In genomic region chr15:48384616-48385015, GRCh38 we compare ENCODE assay signal across 31 cellular contexts. TPM values are rescaled to one million over a fixed set of nuclear protein-coding genes. Genes with fewer than 3 reads are reported as not detected.
A peak's percentile ranks its signal among the peaks of the same experiment; 100 is the strongest.
DNase-seq lines count a peak whose midpoint lies in the region; ATAC-seq, FAIRE-seq and TF ChIP-seq lines count a peak whose summit lies in the region.
"Had no signal": no experiment of that assay in that cellular context is flagged by ENCODE, and none has a peak within 500 bp of the region (broad histone marks: within the 10 kb centered on the region; RNA-seq: fewer than 3 reads in every experiment).

No MANE protein-coding gene starts in this region.

- H3K27ac Mint-ChIP-seq in astrocyte (ENCODE audit: unreplicated experiment), result no peak overlapping the region
- no peak overlapping the region for H3K27ac Mint-ChIP-seq in natural killer cell treated with Interleukin-12 subunit alpha and Interleukin-12 subunit beta and Interleukin-15 and Interleukin-18, amount 100 ng/mL, for 72 hours
- no peak overlapping the region for H3K27ac Mint-ChIP-seq in T-helper 2 cell treated with Interferon-gamma antibody and Interleukin-4, amounts not matched to agents 5 μg/mL and 100 μg/mL, for 36 hours
- H3K27ac Mint-ChIP-seq: activated CD4-positive, alpha-beta T cell treated with anti-CD3 and anti-CD28 coated beads, Interleukin-2, amount 10 ng/mL, durations not matched to agents 7 days and 5 days; activated CD8-positive, alpha-beta memory T cell treated with anti-CD3 and anti-CD28 coated beads, Interleukin-2, amount 10 ng/mL, durations not matched to agents 7 days and 5 days; activated T-cell treated with anti-CD3 and anti-CD28 coated beads, Interleukin-2, amount 50 U/mL, for 72 hours; CD4-positive, alpha-beta memory T cell; GM23338; naive thymus-derived CD4-positive, alpha-beta T cell; stimulated activated naive CD8-positive, alpha-beta T cell treated with anti-CD3 and anti-CD28 coated beads, Interleukin-15, amount 100 ng/mL, for 72 hours had no signal

- no peak for TF ChIP-seq CTCF in SK-N-SH (IDR thresholded peaks at IDR 0.05)
- TF ChIP-seq CTCF in astrocyte (IDR thresholded peaks at IDR 0.05; ENCODE audit: insufficient read depth, low read depth, low read length), result no peak
- no peak for TF ChIP-seq CTCF in fibroblast of lung (conservative IDR thresholded peaks at IDR 0.05 in 1 of 2, IDR thresholded peaks at IDR 0.05 in 1 of 2; ENCODE audit: low read depth in 1 of 2, low read length in 2 of 2)

- peaks cover 0 to 26% of the 10 kb centered on the region in 2 experiments for H3K4me1 ChIP-seq in SK-N-SH (ENCODE audit: control insufficient read depth in 1 of 2, insufficient read depth in 2 of 2, low read depth in 1 of 2, low read length in 1 of 2)
- H3K4me1 ChIP-seq in astrocyte (ENCODE audit: insufficient read depth, low read length), result peaks cover 29% of the 10 kb centered on the region
- H3K4me1 ChIP-seq in fibroblast of lung (ENCODE audit: control insufficient read depth, extremely low read depth, insufficient read depth, low read length), result peaks cover 12% of the 10 kb centered on the region
- H3K4me1 ChIP-seq: colonic mucosa had no signal

- FAIRE-seq in astrocyte (lab: Jason Lieb, UNC), result no peak
- FAIRE-seq: GM12892 had no signal

- H3K4me3 Mint-ChIP-seq in astrocyte (ENCODE audit: unreplicated experiment), result no peak overlapping the region
- H3K4me3 Mint-ChIP-seq in natural killer cell treated with Interleukin-12 subunit alpha and Interleukin-12 subunit beta and Interleukin-15 and Interleukin-18, amount 100 ng/mL, for 72 hours, result no peak overlapping the region
- H3K4me3 Mint-ChIP-seq in T-helper 2 cell treated with Interferon-gamma antibody and Interleukin-4, amounts not matched to agents 5 μg/mL and 100 μg/mL, for 36 hours, result no peak overlapping the region
- H3K4me3 Mint-ChIP-seq: activated CD4-positive, alpha-beta T cell treated with anti-CD3 and anti-CD28 coated beads, Interleukin-2, amount 10 ng/mL, durations not matched to agents 7 days and 5 days; activated CD8-positive, alpha-beta memory T cell treated with anti-CD3 and anti-CD28 coated beads, Interleukin-2, amount 10 ng/mL, durations not matched to agents 7 days and 5 days; activated T-cell treated with anti-CD3 and anti-CD28 coated beads, Interleukin-2, amount 50 U/mL, for 72 hours; CD4-positive, alpha-beta memory T cell; GM23338; naive thymus-derived CD4-positive, alpha-beta T cell; stimulated activated naive CD8-positive, alpha-beta T cell treated with anti-CD3 and anti-CD28 coated beads, Interleukin-15, amount 100 ng/mL, for 72 hours had no signal

- no peaks in the 10 kb centered on the region for H4K20me1 ChIP-seq in SK-N-SH (ENCODE audit: insufficient read depth)
- no peaks in the 10 kb centered on the region for H4K20me1 ChIP-seq in astrocyte (ENCODE audit: insufficient read depth, low read length)
- H4K20me1 ChIP-seq in fibroblast of lung (ENCODE audit: control insufficient read depth, extremely low read depth, insufficient read depth, low read length), result no peaks in the 10 kb centered on the region

- no peaks in the 10 kb centered on the region for H3K9me3 ChIP-seq in SK-N-SH
- H3K9me3 ChIP-seq in astrocyte (ENCODE audit: insufficient read depth, low read depth, low read length), result no peaks in the 10 kb centered on the region
- H3K9me3 ChIP-seq in fibroblast of lung (ENCODE audit: control insufficient read depth, insufficient read depth, low read depth, low read length), result no peaks in the 10 kb centered on the region
- H3K9me3 ChIP-seq: colonic mucosa, MG63, tibial nerve had no signal

- CTCF ChIA-PET in SK-N-SH (lab: Yijun Ruan, JAX), result interaction anchor here (1.0 kb wide), 1 partner anchor 16 kb away, joined by 3 read pairs; no protein-coding TSS in a partner anchor

- H3K4me1 Mint-ChIP-seq in astrocyte (ENCODE audit: low read depth, unreplicated experiment), result peaks cover 25% of the 10 kb centered on the region
- H3K4me1 Mint-ChIP-seq in natural killer cell treated with Interleukin-12 subunit alpha and Interleukin-12 subunit beta and Interleukin-15 and Interleukin-18, amount 100 ng/mL, for 72 hours (ENCODE audit: low read depth in 2 of 2), result no peaks in the 10 kb centered on the region
- H3K4me1 Mint-ChIP-seq in T-helper 2 cell treated with Interferon-gamma antibody and Interleukin-4, amounts not matched to agents 5 μg/mL and 100 μg/mL, for 36 hours (ENCODE audit: low read depth), result no peaks in the 10 kb centered on the region
- H3K4me1 Mint-ChIP-seq: activated CD4-positive, alpha-beta T cell treated with anti-CD3 and anti-CD28 coated beads, Interleukin-2, amount 10 ng/mL, durations not matched to agents 7 days and 5 days; CD4-positive, alpha-beta memory T cell; naive thymus-derived CD4-positive, alpha-beta T cell; stimulated activated naive CD8-positive, alpha-beta T cell treated with anti-CD3 and anti-CD28 coated beads, Interleukin-15, amount 100 ng/mL, for 72 hours had no signal

- H3K4me2 ChIP-seq in SK-N-SH (peak overlapping the region; percentile 32; the same call in 1 of the 2 replicates), astrocyte (ENCODE audit: low read length) (peak overlapping the region; percentile 32), fibroblast of lung (ENCODE audit: extremely low read depth, insufficient read depth, low read length) (peak overlapping the region; percentile 46)
- H3K4me2 ChIP-seq: GM23338 had no signal

- 90% methylated on average over 3 of the region's 3 CpGs for WGBS in SK-N-SH (ENCODE audit: low lambda C conversion rate)

- H3K79me2 ChIP-seq in SK-N-SH (ENCODE audit: insufficient read depth) (no peaks in the 10 kb centered on the region), astrocyte (ENCODE audit: insufficient read depth, low read length) (no peaks in the 10 kb centered on the region), fibroblast of lung (ENCODE audit: control insufficient read depth, insufficient read depth, low read length) (no peaks in the 10 kb centered on the region)

- TF ChIP-seq EP300 in SK-N-SH (IDR thresholded peaks at IDR 0.05; ENCODE audit: borderline replicate concordance in 1 of 2, low read depth in 1 of 2, low read length in 1 of 2), result no peak

- H3K9me2 ChIP-seq in SK-N-SH, result no peaks in the 10 kb centered on the region

- peak overlapping the region; percentile 68 to 99 for H3K27ac ChIP-seq in SK-N-SH (ENCODE audit: low read depth in 2 of 2, low read length in 1 of 2)
- H3K27ac ChIP-seq in astrocyte (ENCODE audit: low read depth, low read length), result peak overlapping the region; percentile 73
- peak overlapping the region; percentile 62 for H3K27ac ChIP-seq in fibroblast of lung (ENCODE audit: insufficient read depth, low read length)
- H3K27ac ChIP-seq in skin epidermis, result peak overlapping the region in 16 of 21 experiments; percentile 1 to 84 (median 28)
- H3K27ac ChIP-seq: 22Rv1, colonic mucosa, WERI-Rb-1 had no signal

- POLR2A ChIA-PET in SK-N-SH (lab: Yijun Ruan, JAX), result interaction anchor here (0.6 kb wide), 1 partner anchor 10 kb away, joined by 3 read pairs; no protein-coding TSS in a partner anchor

- TF ChIP-seq RAD21 in SK-N-SH (IDR thresholded peaks at IDR 0.05; ENCODE audit: low read length), result no peak

- no peaks in the 10 kb centered on the region for H3K36me3 ChIP-seq in SK-N-SH (replicated peaks in 1 of 2; ENCODE audit: control insufficient read depth in 1 of 2, insufficient read depth in 2 of 2, low read length in 1 of 2)
- H3K36me3 ChIP-seq in astrocyte (ENCODE audit: insufficient read depth, low read length), result no peaks in the 10 kb centered on the region
- no peaks in the 10 kb centered on the region for H3K36me3 ChIP-seq in fibroblast of lung (ENCODE audit: control insufficient read depth, insufficient read depth, low read length)
- H3K36me3 ChIP-seq: colonic mucosa, MG63, tibial nerve, WERI-Rb-1 had no signal

- no peaks in the 10 kb centered on the region for H3K9me3 Mint-ChIP-seq in astrocyte (ENCODE audit: unreplicated experiment)
- no peaks in the 10 kb centered on the region for H3K9me3 Mint-ChIP-seq in natural killer cell treated with Interleukin-12 subunit alpha and Interleukin-12 subunit beta and Interleukin-15 and Interleukin-18, amount 100 ng/mL, for 72 hours
- H3K9me3 Mint-ChIP-seq in T-helper 2 cell treated with Interferon-gamma antibody and Interleukin-4, amounts not matched to agents 5 μg/mL and 100 μg/mL, for 36 hours, result no peaks in the 10 kb centered on the region
- H3K9me3 Mint-ChIP-seq: activated CD4-positive, alpha-beta T cell treated with anti-CD3 and anti-CD28 coated beads, Interleukin-2, amount 10 ng/mL, durations not matched to agents 7 days and 5 days; activated T-cell treated with anti-CD3 and anti-CD28 coated beads, Interleukin-2, amount 50 U/mL, for 72 hours; CD4-positive, alpha-beta memory T cell; GM23338; stimulated activated naive CD8-positive, alpha-beta T cell treated with anti-CD3 and anti-CD28 coated beads, Interleukin-15, amount 100 ng/mL, for 72 hours had no signal

- H3K9ac ChIP-seq in SK-N-SH (peak overlapping the region; percentile 48; the same call in 1 of the 2 replicates), astrocyte (ENCODE audit: low read length) (peak overlapping the region; percentile 7), fibroblast of lung (ENCODE audit: insufficient read depth, low read length) (no peak overlapping the region)

- H3F3A ChIP-seq in SK-N-SH (replicated peaks; ENCODE audit: insufficient read depth), result peaks cover 39% of the 10 kb centered on the region

- H3K4me3 ChIP-seq in SK-N-SH (ENCODE audit: low read depth in 2 of 2, low read length in 1 of 2) (no peak overlapping the region), astrocyte (ENCODE audit: insufficient read depth, low read depth, low read length) (no peak overlapping the region), fibroblast of lung (replicated peaks in 1 of 4; ENCODE audit: control extremely low read depth in 1 of 4, insufficient read depth in 1 of 4, low read depth in 3 of 4, low read length in 4 of 4) (no peak overlapping the region), skin epidermis (no peak overlapping the region)
- H3K4me3 ChIP-seq: colonic mucosa, GM23338, MG63, tibial nerve had no signal

- H2AFZ ChIP-seq in SK-N-SH (ENCODE audit: low read depth) (no peak overlapping the region), astrocyte (ENCODE audit: low read depth, low read length) (no peak overlapping the region), fibroblast of lung (ENCODE audit: low read length) (no peak overlapping the region)
- H2AFZ ChIP-seq: GM23338 had no signal

- H3K27me3 Mint-ChIP-seq in astrocyte (ENCODE audit: low read depth, unreplicated experiment), result no peaks in the 10 kb centered on the region
- H3K27me3 Mint-ChIP-seq in natural killer cell treated with Interleukin-12 subunit alpha and Interleukin-12 subunit beta and Interleukin-15 and Interleukin-18, amount 100 ng/mL, for 72 hours, result peaks cover 6 to 19% of the 10 kb centered on the region in 2 donors
- peaks cover 13% of the 10 kb centered on the region for H3K27me3 Mint-ChIP-seq in T-helper 2 cell treated with Interferon-gamma antibody and Interleukin-4, amounts not matched to agents 5 μg/mL and 100 μg/mL, for 36 hours (ENCODE audit: low read depth)

- no peak for ATAC-seq in SK-N-SH treated with all-trans-retinoic acid at 6 μM for 48 hours
- no peak for ATAC-seq in natural killer cell treated with Interleukin-12 subunit alpha and Interleukin-12 subunit beta and Interleukin-15 and Interleukin-18, amount 100 ng/mL, for 72 hours
- ATAC-seq: activated CD8-positive, alpha-beta memory T cell treated with anti-CD3 and anti-CD28 coated beads, Interleukin-2, amount 10 ng/mL, durations not matched to agents 7 days and 5 days; activated T-cell treated with anti-CD3 and anti-CD28 coated beads, Interleukin-2, amount 50 U/mL, for 72 hours; GM23338; naive thymus-derived CD4-positive, alpha-beta T cell; stimulated activated naive CD8-positive, alpha-beta T cell treated with anti-CD3 and anti-CD28 coated beads, Interleukin-15, amount 100 ng/mL, for 72 hours had no signal

- DNase-seq in SK-N-SH (no peak), astrocyte (ENCODE audit: low read depth) (no peak), fibroblast of lung (ENCODE audit: low read depth in 2 of 2) (peak in 1 of 2 donors; percentile 55), GOT3 (lab: John Stamatoyannopoulos, UW) (no peak)
- DNase-seq in natural killer cell treated with Interleukin-12 subunit alpha and Interleukin-12 subunit beta and Interleukin-15 and Interleukin-18, amount 100 ng/mL, for 72 hours (ENCODE audit: low spot score), result no peak
- no peak for DNase-seq in T-helper 2 cell treated with Interferon-gamma antibody and Interleukin-4, amounts not matched to agents 5 μg/mL and 100 μg/mL, for 36 hours (ENCODE audit: low spot score)
- DNase-seq: activated CD4-positive, alpha-beta T cell treated with anti-CD3 and anti-CD28 coated beads, Interleukin-2, amount 10 ng/mL, durations not matched to agents 7 days and 5 days; activated CD8-positive, alpha-beta memory T cell treated with anti-CD3 and anti-CD28 coated beads, Interleukin-2, amount 10 ng/mL, durations not matched to agents 7 days and 5 days; activated naive CD4-positive, alpha-beta T cell; activated T-cell treated with anti-CD3 and anti-CD28 coated beads, Interleukin-2, amount 50 U/mL, for 72 hours; CD4-positive, alpha-beta memory T cell; colonic mucosa; DMS 273 treated with DMSO at 0.1 percent for 48 hours; effector memory CD4-positive, alpha-beta T cell; midbrain; naive thymus-derived CD4-positive, alpha-beta T cell; NCI-H1436; NCI-H2081 treated with DMSO at 0.1 percent for 48 hours; NCI-H345; NCI-H748 treated with DMSO at 0.1 percent for 48 hours; occipital lobe; stimulated activated CD8-positive, alpha-beta memory T cell treated with anti-CD3 and anti-CD28 coated beads, Interleukin-4, amount 100 ng/mL, for 48 hours; stimulated activated naive CD8-positive, alpha-beta T cell treated with anti-CD3 and anti-CD28 coated beads, Interleukin-15, amount 100 ng/mL, for 72 hours; WERI-Rb-1 had no signal

- no peaks in the 10 kb centered on the region for H3K27me3 ChIP-seq in SK-N-SH (ENCODE audit: insufficient read depth)
- H3K27me3 ChIP-seq in astrocyte (ENCODE audit: insufficient read depth, low read length), result no peaks in the 10 kb centered on the region
- H3K27me3 ChIP-seq in fibroblast of lung (ENCODE audit: control insufficient read depth, insufficient read depth, low read length), result no peaks in the 10 kb centered on the region
- H3K27me3 ChIP-seq: colonic mucosa, tibial nerve had no signal

- H3K36me3 Mint-ChIP-seq in astrocyte (ENCODE audit: low read depth, unreplicated experiment), result no peaks in the 10 kb centered on the region
- no peaks in the 10 kb centered on the region for H3K36me3 Mint-ChIP-seq in natural killer cell treated with Interleukin-12 subunit alpha and Interleukin-12 subunit beta and Interleukin-15 and Interleukin-18, amount 100 ng/mL, for 72 hours
- no peaks in the 10 kb centered on the region for H3K36me3 Mint-ChIP-seq in T-helper 2 cell treated with Interferon-gamma antibody and Interleukin-4, amounts not matched to agents 5 μg/mL and 100 μg/mL, for 36 hours (ENCODE audit: low read depth)
- H3K36me3 Mint-ChIP-seq: activated CD8-positive, alpha-beta memory T cell treated with anti-CD3 and anti-CD28 coated beads, Interleukin-2, amount 10 ng/mL, durations not matched to agents 7 days and 5 days; CD4-positive, alpha-beta memory T cell; naive thymus-derived CD4-positive, alpha-beta T cell had no signal

RNA-seq across cellular contexts. Expression of gene DUT, which starts 53.4 kb away (rescaled TPM):
- polyA plus RNA-seq in SK-N-SH (2012; rRNA removed) (67.1 and 79.3 TPM in 2 replicates), fibroblast of lung (52.9 and 78.8 TPM in 2 replicates)
- 84.7 and 92.5 TPM in 2 replicates for polyA plus RNA-seq in SK-N-SH (2012; cell fraction: cytosol; rRNA removed)
- 152 and 251 TPM in 2 replicates for polyA plus RNA-seq in SK-N-SH (2012; cell fraction: nucleus; rRNA removed)
- total RNA-seq in astrocyte (41.4 and 45.8 TPM in 2 replicates), fibroblast of lung (41.6 and 47.6 TPM in 2 replicates)
- 68.1 and 110 TPM in 2 replicates for polyA plus RNA-seq in fibroblast of lung (2012)
- 1.9 and 4.6 TPM in 2 replicates for polyA minus RNA-seq in fibroblast of lung (ENCODE audit: low replicate concordance)
- 100 to 1,000 TPM; 126 to 258 TPM for total RNA-seq in natural killer cell treated with Interleukin-12 subunit alpha and Interleukin-12 subunit beta and Interleukin-15 and Interleukin-18, amount 100 ng/mL, for 72 hours

Comparison
In these comparisons a context has a peak if more than half of its experiments do, and no peak if none do; other contexts are left out.
1. H3K27ac ChIP-seq: peak in every context shown above with its lines; median percentile 84 in SK-N-SH; 73 in astrocyte; 62 in fibroblast of lung; 28 in skin epidermis.